Comparison of ENCODE assay signal across 23 cellular contexts in genomic region chr11:17477084-17477333, GRCh38. TPM values are rescaled to one million over a fixed set of nuclear protein-coding genes. Genes with fewer than 3 reads are reported as not detected.
A peak's percentile ranks its signal among the peaks of the same experiment; 100 is the strongest.
DNase-seq lines count a peak whose midpoint lies in the region; ATAC-seq and TF ChIP-seq lines count a peak whose summit lies in the region.
"Had no signal": no experiment of that assay in that cellular context is flagged by ENCODE, and none has a peak within 500 bp of the region (broad histone marks: within the 10 kb centered on the region; RNA-seq: fewer than 3 reads in every experiment).

No MANE protein-coding gene starts in this region.

- CTCF ChIA-PET in HEK293 (lab: Yijun Ruan, JAX) = no interaction called here

- H3K4me3 Mint-ChIP-seq in nephron progenitor cell = peak overlapping the region; percentile 68
- no peak overlapping the region for H3K4me3 Mint-ChIP-seq in stimulated activated naive B cell treated with anti-CD40 and anti-IgM and Interleukin-4, amounts not matched to agents 10 μg/mL and 1 μg/mL and 100 μg/mL, for 72 hours
- H3K4me3 Mint-ChIP-seq: activated CD4-positive, alpha-beta memory T cell treated with anti-CD3 and anti-CD28 coated beads, Interleukin-2, amount 10 ng/mL, durations not matched to agents 7 days and 5 days had no signal

- peaks cover 74% of the 10 kb centered on the region for H3K27me3 Mint-ChIP-seq in nephron progenitor cell (ENCODE audit: low read depth, poor library complexity)
- peaks cover 62 to 80% of the 10 kb centered on the region in 2 donors for H3K27me3 Mint-ChIP-seq in stimulated activated naive B cell treated with anti-CD40 and anti-IgM and Interleukin-4, amounts not matched to agents 10 μg/mL and 1 μg/mL and 100 μg/mL, for 72 hours

- H3K36me3 Mint-ChIP-seq in nephron progenitor cell (ENCODE audit: low read depth) = no peaks in the 10 kb centered on the region
- no peaks in the 10 kb centered on the region for H3K36me3 Mint-ChIP-seq in stimulated activated naive B cell treated with anti-CD40 and anti-IgM and Interleukin-4, amounts not matched to agents 10 μg/mL and 1 μg/mL and 100 μg/mL, for 72 hours
- H3K36me3 Mint-ChIP-seq: naive thymus-derived CD8-positive, alpha-beta T cell had no signal

- TF ChIP-seq CTCF in DND-41 (IDR thresholded peaks at IDR 0.05; ENCODE audit: borderline replicate concordance, extremely low read depth, low read length, poor library complexity, severe bottlenecking) (no peak), HEK293 (tag by site-specific recombination; IDR thresholded peaks at IDR 0.05) (no peak), dorsolateral prefrontal cortex (IDR thresholded peaks at IDR 0.05 in 54 of 56, conservative IDR thresholded peaks at IDR 0.05 in 2 of 56; ENCODE audit: low read depth in 1 of 56, partially characterized antibody in 56 of 56) (no peak), nephron progenitor cell (IDR thresholded peaks at IDR 0.05) (no peak), brain microvascular endothelial cell (IDR thresholded peaks at IDR 0.05; ENCODE audit: low read depth, low read length, missing control alignments) (no peak)

- H3K79me2 ChIP-seq in DND-41 (ENCODE audit: insufficient read depth, low read length) = no peaks in the 10 kb centered on the region

- no peaks in the 10 kb centered on the region for H4K20me1 ChIP-seq in DND-41 (ENCODE audit: insufficient read depth, low read length)

- H3K36me3 ChIP-seq in DND-41 (ENCODE audit: insufficient read depth, low read length) = no peaks in the 10 kb centered on the region
- no peaks in the 10 kb centered on the region for H3K36me3 ChIP-seq in HEK293 (ENCODE audit: control insufficient read depth in 2 of 2, insufficient read depth in 1 of 2, low read length in 2 of 2)
- no peaks in the 10 kb centered on the region for H3K36me3 ChIP-seq in brain microvascular endothelial cell (replicated peaks)
- H3K36me3 ChIP-seq: ovary, upper lobe of right lung had no signal

- intact Hi-C loops in dorsolateral prefrontal cortex (cut with DNase I) = no loop called here

- H3K4me2 ChIP-seq in DND-41 (ENCODE audit: insufficient read depth, low read length) = peak overlapping the region; percentile 67
- H3K4me2 ChIP-seq: KMS-11 had no signal

- H3K4me1 ChIP-seq in DND-41 (ENCODE audit: insufficient read depth, low read length) = peaks cover 32% of the 10 kb centered on the region
- no peaks in the 10 kb centered on the region; the same call in 1 of the 2 replicates for H3K4me1 ChIP-seq in HEK293 (ENCODE audit: control insufficient read depth, insufficient read depth, low read length)
- H3K4me1 ChIP-seq: upper lobe of right lung had no signal

- peaks cover 43% of the 10 kb centered on the region for H3K4me1 Mint-ChIP-seq in nephron progenitor cell
- peaks cover 0 to 5% of the 10 kb centered on the region in 2 donors for H3K4me1 Mint-ChIP-seq in stimulated activated naive B cell treated with anti-CD40 and anti-IgM and Interleukin-4, amounts not matched to agents 10 μg/mL and 1 μg/mL and 100 μg/mL, for 72 hours

- no peak overlapping the region for H2AFZ ChIP-seq in DND-41 (ENCODE audit: low read depth, low read length)

- no peak for ATAC-seq in DND-41 (ENCODE audit: insufficient read depth, low read depth)
- ATAC-seq in stimulated activated naive B cell treated with anti-CD40 and anti-IgM and Interleukin-4, amounts not matched to agents 10 μg/mL and 1 μg/mL and 100 μg/mL, for 72 hours (replicated peaks) = no peak
- ATAC-seq: esophagus mucosa; naive thymus-derived CD8-positive, alpha-beta T cell had no signal

- POLR2A ChIA-PET in HEK293 (lab: Yijun Ruan, JAX) = no interaction called here

- DNase-seq in DND-41 (no peak), dorsolateral prefrontal cortex (no peak), nephron progenitor cell (no peak), brain microvascular endothelial cell (no peak), AML-193 (lab: John Stamatoyannopoulos, UW) (no peak)
- DNase-seq in stimulated activated naive B cell treated with anti-CD40 and anti-IgM and Interleukin-4, amounts not matched to agents 10 μg/mL and 1 μg/mL and 100 μg/mL, for 72 hours = no peak
- DNase-seq: activated CD4-positive, alpha-beta memory T cell treated with anti-CD3 and anti-CD28 coated beads, Interleukin-2, amount 10 ng/mL, durations not matched to agents 7 days and 5 days; activated CD4-positive, CD25-positive, alpha-beta regulatory T cell treated with anti-CD3 and anti-CD28 coated beads, Interleukin-2, amount 50 U/mL, for 72 hours; activated T-cell treated with anti-CD3 and anti-CD28 coated beads for 4 hours; cortex of kidney; DMS79; foreskin fibroblast; kidney; naive thymus-derived CD8-positive, alpha-beta T cell; NCI-H2081 treated with DMSO at 0.1 percent for 48 hours; ovary; RPMI8226; upper lobe of right lung had no signal

- H3K9ac ChIP-seq in DND-41 (ENCODE audit: low read depth, low read length) = no peak overlapping the region
- H3K9ac ChIP-seq: KMS-11 had no signal

- no peak overlapping the region for H3K27ac ChIP-seq in DND-41 (ENCODE audit: low read length)
- H3K27ac ChIP-seq in HEK293 (ENCODE audit: extremely low read depth, low read depth, low read length) = no peak overlapping the region
- H3K27ac ChIP-seq in dorsolateral prefrontal cortex = peak overlapping the region in 16 of 59 donors; percentile 7 to 79 (median 68)
- H3K27ac ChIP-seq in brain microvascular endothelial cell = no peak overlapping the region
- H3K27ac ChIP-seq: body of pancreas, KMS-11, ovary, upper lobe of right lung had no signal

- no peaks in the 10 kb centered on the region for H3K9me3 Mint-ChIP-seq in nephron progenitor cell
- H3K9me3 Mint-ChIP-seq in stimulated activated naive B cell treated with anti-CD40 and anti-IgM and Interleukin-4, amounts not matched to agents 10 μg/mL and 1 μg/mL and 100 μg/mL, for 72 hours = no peaks in the 10 kb centered on the region
- H3K9me3 Mint-ChIP-seq: activated CD4-positive, alpha-beta memory T cell treated with anti-CD3 and anti-CD28 coated beads, Interleukin-2, amount 10 ng/mL, durations not matched to agents 7 days and 5 days; naive thymus-derived CD8-positive, alpha-beta T cell had no signal

- H3K27ac Mint-ChIP-seq in nephron progenitor cell = no peak overlapping the region
- no peak overlapping the region for H3K27ac Mint-ChIP-seq in stimulated activated naive B cell treated with anti-CD40 and anti-IgM and Interleukin-4, amounts not matched to agents 10 μg/mL and 1 μg/mL and 100 μg/mL, for 72 hours
- H3K27ac Mint-ChIP-seq: activated CD4-positive, alpha-beta memory T cell treated with anti-CD3 and anti-CD28 coated beads, Interleukin-2, amount 10 ng/mL, durations not matched to agents 7 days and 5 days; naive thymus-derived CD8-positive, alpha-beta T cell had no signal

- H3K9me3 ChIP-seq in DND-41 (ENCODE audit: insufficient read depth, low read length, severe bottlenecking) (no peaks in the 10 kb centered on the region), HEK293 (ENCODE audit: control insufficient read depth, insufficient read depth, low read depth, low read length) (no peaks in the 10 kb centered on the region)
- H3K9me3 ChIP-seq: body of pancreas, ovary, upper lobe of right lung had no signal

- in situ Hi-C loops in brain microvascular endothelial cell (cut with HindIII; ENCODE audit: low pct_ligation_motif_present, low sequenced_read_pairs) = no loop called here

- H3K27me3 ChIP-seq in DND-41 (ENCODE audit: insufficient read depth, low read length, poor library complexity) (no peaks in the 10 kb centered on the region), dorsolateral prefrontal cortex (peaks cover 0 to 25% (median 0%) of the 10 kb centered on the region in 45 donors), brain microvascular endothelial cell (replicated peaks) (peaks cover 50% of the 10 kb centered on the region)
- H3K27me3 ChIP-seq: ovary had no signal

- peak overlapping the region in 1 of 2 experiments; percentile 41; a peak in 2 of 4 replicates for H3K4me3 ChIP-seq in DND-41 (ENCODE audit: low read depth in 1 of 2, low read length in 2 of 2)
- peak overlapping the region; percentile 14; the same call in 1 of the 2 replicates for H3K4me3 ChIP-seq in HEK293 (ENCODE audit: low read depth, low read length)
- peak overlapping the region in 55 of 59 donors; percentile 13 to 80 (median 69) for H3K4me3 ChIP-seq in dorsolateral prefrontal cortex
- H3K4me3 ChIP-seq in brain microvascular endothelial cell (ENCODE audit: low read depth, low read length) = no peak overlapping the region
- H3K4me3 ChIP-seq: body of pancreas, ovary had no signal

TF ChIP-seq in HEK293, 187 proteins besides CTCF, POLR2A, EP300 and RAD21:
- TF ChIP-seq KLF1 (tag by site-specific recombination; IDR thresholded peaks at IDR 0.05) (peak; percentile 96), SP3 (tag by site-specific recombination; IDR thresholded peaks at IDR 0.05) (peak; percentile 72), ZFHX2 (tag by site-specific recombination; conservative IDR thresholded peaks at IDR 0.05) (0 out of 2 replicates have a peak, but pooled peaks have one; percentile 6), KLF17 (tag by site-specific recombination; IDR thresholded peaks at IDR 0.05) (peak; percentile 15; the same call in 1 of the 2 replicates), ZNF138 (tag by site-specific recombination; IDR thresholded peaks at IDR 0.05; ENCODE audit: borderline replicate concordance) (no peak)

RNA-seq across cellular contexts. Expression of gene ABCC8, which starts 0.4 kb away (rescaled TPM):
- total RNA-seq in dorsolateral prefrontal cortex = 100 to 1,000 TPM in 16 of 120 experiments, 10 to 100 TPM in 104; 30.1 to 140 (median 76.8) TPM
- total RNA-seq: activated CD4-positive, alpha-beta memory T cell treated with anti-CD3 and anti-CD28 coated beads, Interleukin-2, amount 10 ng/mL, durations not matched to agents 7 days and 5 days; esophagus mucosa; naive thymus-derived CD8-positive, alpha-beta T cell; T-helper 1 cell treated with Interleukin-12 subunit alpha and Interleukin-12 subunit beta and Interleukin-4 antibody, amounts not matched to agents 30 ng/mL and 1 ng/mL, for 36 hours had no signal
